In the genomic region with DNA sequence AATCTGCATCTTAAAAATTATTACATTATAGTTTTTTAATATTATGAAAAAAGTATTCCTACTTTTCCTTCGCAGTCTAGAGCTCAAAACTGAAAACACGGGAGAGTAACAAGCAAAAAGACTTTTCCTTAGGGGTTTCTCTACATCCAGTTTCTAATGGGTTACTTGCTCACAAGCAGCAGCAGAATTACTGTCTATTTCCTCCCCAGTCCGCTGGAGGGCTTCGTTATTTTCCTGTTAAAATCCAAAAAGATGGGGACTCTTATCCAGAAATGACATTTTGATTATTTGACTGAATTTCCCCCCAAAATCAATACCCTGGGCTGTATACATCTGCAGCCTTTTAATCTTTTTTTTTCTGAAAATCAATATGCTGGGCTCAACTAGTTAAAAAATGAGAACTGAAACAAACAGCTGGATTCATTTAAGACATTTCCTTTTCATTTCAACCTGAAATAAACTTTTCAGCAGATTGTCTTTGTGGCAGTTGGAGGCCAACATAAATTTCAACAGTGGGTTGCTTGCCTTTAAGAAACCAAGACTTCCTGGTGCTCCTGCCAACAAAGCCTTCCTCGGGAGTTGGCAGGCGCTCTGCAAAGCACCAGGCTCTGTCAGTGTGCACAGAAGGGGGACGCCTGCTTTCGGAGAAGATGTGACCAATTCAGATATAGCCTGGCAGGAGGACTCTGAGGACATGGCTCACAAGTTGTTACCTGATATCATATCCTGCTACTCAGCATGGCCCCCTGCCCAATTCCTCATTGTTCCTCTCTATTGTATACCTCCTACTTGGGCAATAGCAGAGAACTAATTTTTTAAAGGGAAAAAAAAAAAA, we compare ENCODE assay signal across 8 cellular contexts.
A peak's percentile ranks its signal among the peaks of the same experiment; 100 is the strongest.
DNase-seq lines count a peak whose midpoint lies in the region; ATAC-seq and TF ChIP-seq lines count a peak whose summit lies in the region.

No MANE protein-coding gene starts in this region.

- CTCF ChIA-PET in PC-3 (lab: Charles Lee), result no interaction called here

- H3K79me2 ChIP-seq in PC-3 (ENCODE audit: low read length), result no peaks in the 10 kb centered on the region

- H3K9ac ChIP-seq in PC-3 (ENCODE audit: low read length), result no peak overlapping the region

- no peak for TF ChIP-seq CTCF in PC-3 (conservative IDR thresholded peaks at IDR 0.05; ENCODE audit: low read depth, low read length)
- TF ChIP-seq CTCF in natural killer cell (IDR thresholded peaks at IDR 0.05), result no peak

- no peaks in the 10 kb centered on the region for H3F3A ChIP-seq in PC-3 (ENCODE audit: low read length, unreplicated experiment)

- BruUV-seq in PC-3 (replicated peaks; lab: Mats Ljungman, UMichigan), result no TSS peak

- H3K4me1 Mint-ChIP-seq in stimulated activated memory B cell treated with anti-CD40 and anti-IgM and Interleukin-4, amounts not matched to agents 10 μg/mL and 1 μg/mL and 100 μg/mL, for 72 hours, result peaks cover 30% of the 10 kb centered on the region
- peaks cover 5 to 17% of the 10 kb centered on the region in 2 donors for H3K4me1 Mint-ChIP-seq in natural killer cell

- H3K36me3 Mint-ChIP-seq in stimulated activated memory B cell treated with anti-CD40 and anti-IgM and Interleukin-4, amounts not matched to agents 10 μg/mL and 1 μg/mL and 100 μg/mL, for 72 hours, result no peaks in the 10 kb centered on the region
- no peaks in the 10 kb centered on the region for H3K36me3 Mint-ChIP-seq in natural killer cell

- H3K27me3 ChIP-seq in PC-3 (ENCODE audit: low read length), result peaks cover 20% of the 10 kb centered on the region

- no peaks in the 10 kb centered on the region for H3K27me3 Mint-ChIP-seq in stimulated activated memory B cell treated with anti-CD40 and anti-IgM and Interleukin-4, amounts not matched to agents 10 μg/mL and 1 μg/mL and 100 μg/mL, for 72 hours
- peaks cover 0 to 5% of the 10 kb centered on the region in 2 donors for H3K27me3 Mint-ChIP-seq in natural killer cell (ENCODE audit: low read depth in 2 of 2)

- no peak overlapping the region for H3K4me2 ChIP-seq in PC-3 (ENCODE audit: low read length)

- H3K9me2 ChIP-seq in PC-3 (replicated peaks; ENCODE audit: low read length), result no peaks in the 10 kb centered on the region

- H2AFZ ChIP-seq in PC-3 (ENCODE audit: low read length), result no peak overlapping the region

- H3K4me1 ChIP-seq in PC-3 (ENCODE audit: insufficient read depth, low read length), result no peaks in the 10 kb centered on the region

- DNase-seq in NCI-H2196 (lab: John Stamatoyannopoulos, UW; ENCODE audit: unreplicated experiment) (peak; percentile 40), fibroblast of peridontal ligament (ENCODE audit: extremely low read depth) (peak; percentile 77), PC-3 (no peak), natural killer cell (no peak), activated gamma-delta T cell treated with Interleukin-2 at 50 U/mL for 16 hours (no peak)

- no peak overlapping the region for H3K4me3 ChIP-seq in PC-3 (ENCODE audit: low read length)

- H3K36me3 ChIP-seq in PC-3 (ENCODE audit: low read depth, low read length), result no peaks in the 10 kb centered on the region

- peak overlapping the region; percentile 5 for H3K27ac Mint-ChIP-seq in stimulated activated memory B cell treated with anti-CD40 and anti-IgM and Interleukin-4, amounts not matched to agents 10 μg/mL and 1 μg/mL and 100 μg/mL, for 72 hours
- H3K27ac Mint-ChIP-seq in natural killer cell, result no peak overlapping the region

- peak overlapping the region; percentile 47 for H3K4me3 Mint-ChIP-seq in stimulated activated memory B cell treated with anti-CD40 and anti-IgM and Interleukin-4, amounts not matched to agents 10 μg/mL and 1 μg/mL and 100 μg/mL, for 72 hours
- H3K4me3 Mint-ChIP-seq in natural killer cell, result no peak overlapping the region

- H3K27ac ChIP-seq in PC-3 (ENCODE audit: low read length), result no peak overlapping the region

- H3K9me3 Mint-ChIP-seq in stimulated activated memory B cell treated with anti-CD40 and anti-IgM and Interleukin-4, amounts not matched to agents 10 μg/mL and 1 μg/mL and 100 μg/mL, for 72 hours, result no peaks in the 10 kb centered on the region
- no peaks in the 10 kb centered on the region for H3K9me3 Mint-ChIP-seq in natural killer cell

- ATAC-seq in GM18511 (IDR thresholded peaks at IDR 0.05; ENCODE audit: unreplicated experiment) (peak; percentile 84), HG02678 (IDR thresholded peaks at IDR 0.05; ENCODE audit: unreplicated experiment) (peak; percentile 80), PC-3 (no peak), natural killer cell (no peak)
- peak; percentile 55 for ATAC-seq in stimulated activated memory B cell treated with anti-CD40 and anti-IgM and Interleukin-4, amounts not matched to agents 10 μg/mL and 1 μg/mL and 100 μg/mL, for 72 hours

- no peaks in the 10 kb centered on the region for H3K9me3 ChIP-seq in PC-3 (ENCODE audit: low read length)

- no peaks in the 10 kb centered on the region for H4K20me1 ChIP-seq in PC-3 (ENCODE audit: low read length)

- POLR2A ChIA-PET in PC-3 (lab: Charles Lee; ENCODE audit: unreplicated experiment), result no interaction called here

- intact Hi-C loops in PC-3 (cut with micrococcal nuclease) (no loop called here), natural killer cell (cut with micrococcal nuclease) (no loop called here)

Comparison
In these comparisons a context has a peak if more than half of its experiments do, and no peak if none do; other contexts are left out.
1. ATAC-seq: peak in GM18511 (single experiment), HG02678 (single experiment) and stimulated activated memory B cell treated with anti-CD40 and anti-IgM and Interleukin-4, amounts not matched to agents 10 μg/mL and 1 μg/mL and 100 μg/mL, for 72 hours (single experiment); none in PC-3 (single experiment) and natural killer cell (0 of 3).
2. DNase-seq: peak in NCI-H2196 (single experiment) and fibroblast of peridontal ligament (single experiment); none in PC-3 (single experiment), natural killer cell (single experiment) and activated gamma-delta T cell treated with Interleukin-2 at 50 U/mL for 16 hours (single experiment).